Comparison of ENCODE assay signal across 8 cellular contexts in the genomic region with DNA sequence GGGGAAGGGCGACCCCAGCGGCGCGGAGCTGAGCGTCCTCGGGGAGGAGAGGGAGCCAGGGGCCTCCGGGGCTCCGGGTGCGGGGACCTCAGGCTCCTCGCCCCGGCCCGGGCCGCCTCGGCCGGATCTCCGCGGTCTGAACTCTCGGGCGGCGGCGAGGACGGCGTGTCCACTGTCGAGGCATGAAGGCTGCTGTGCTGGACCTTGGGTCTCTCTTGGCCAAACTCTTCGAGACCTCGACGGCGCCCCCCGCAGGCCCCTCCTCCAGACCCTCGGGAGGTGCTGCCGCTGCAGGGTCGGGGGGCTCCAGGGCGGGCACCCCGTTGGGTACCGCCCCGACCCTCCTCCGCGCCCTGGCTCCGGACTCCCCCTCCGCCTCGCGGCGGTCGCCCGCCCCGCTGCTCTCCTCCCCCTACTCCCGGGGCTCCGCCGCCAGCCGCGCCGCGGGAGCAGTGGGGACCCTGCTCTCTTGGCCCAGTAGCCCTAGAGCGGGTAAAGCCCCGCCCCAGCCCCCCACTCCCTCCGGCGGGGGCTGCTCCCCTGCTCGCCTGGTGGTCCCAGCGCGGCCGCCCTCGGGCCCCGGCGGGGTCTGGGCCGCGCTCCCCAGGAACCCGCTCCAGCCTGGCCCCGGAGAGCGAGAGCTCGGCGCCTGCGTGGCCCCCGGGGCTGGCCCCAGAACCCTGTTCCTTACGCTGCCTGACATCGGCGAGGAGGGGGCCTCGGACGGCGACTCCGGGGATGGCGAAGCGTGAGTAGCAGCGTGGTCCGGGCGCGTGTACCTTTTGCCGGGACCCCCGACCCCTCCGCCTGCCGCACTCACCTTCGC. TPM values are rescaled to one million over a fixed set of nuclear protein-coding genes. Genes with fewer than 3 reads are reported as not detected.
DNase-seq lines count a peak whose midpoint lies in the region; ATAC-seq and TF ChIP-seq lines count a peak whose summit lies in the region.

No MANE protein-coding gene starts in this region.

- H3K4me1 ChIP-seq in hepatocyte (ENCODE audit: insufficient read depth): no peaks in the 10 kb centered on the region
- H3K4me1 ChIP-seq in sigmoid colon: peaks cover 0 to 18% (median 15%) of the 10 kb centered on the region in 4 donors

- H3K27ac ChIP-seq in hepatocyte (peak overlapping the region; percentile 75), sigmoid colon (peak overlapping the region; percentile 53 to 72 (median 67))

- peaks cover 30% of the 10 kb centered on the region for H3K27me3 Mint-ChIP-seq in activated T-helper 17 cell treated with anti-CD3 and anti-CD28 coated beads, Interleukin-2, amount 50 U/mL, for 72 hours

- H4K20me1 ChIP-seq in hepatocyte (ENCODE audit: insufficient read depth, poor library complexity, severe bottlenecking): no peaks in the 10 kb centered on the region

- DNase-seq in stimulated activated CD4-positive, alpha-beta T cell treated with anti-CD3 and anti-CD28 coated beads, Interleukin-15, amount 100 ng/mL, for 24 hours: peak; percentile 8
- no peak for DNase-seq in stimulated activated CD4-positive, alpha-beta T cell treated with anti-CD3 and anti-CD28 coated beads, Interleukin-2, amount 100 ng/mL, for 48 hours
- peak; percentile 48 for DNase-seq in hepatocyte (ENCODE audit: low spot score)
- DNase-seq in sigmoid colon: peak; percentile 70
- DNase-seq in NCI-H2107 treated with DMSO at 0.1 percent for 48 hours (lab: John Stamatoyannopoulos, UW; ENCODE audit: unreplicated experiment): no peak
- no peak for DNase-seq in RKO (ENCODE audit: low spot score)

- H2AFZ ChIP-seq in hepatocyte: peak overlapping the region; percentile 50

- no peak overlapping the region for H3K27ac Mint-ChIP-seq in activated T-helper 17 cell treated with anti-CD3 and anti-CD28 coated beads, Interleukin-2, amount 50 U/mL, for 72 hours

- peak overlapping the region; percentile 99 for H3K4me2 ChIP-seq in hepatocyte

- no peak for TF ChIP-seq POLR2A in sigmoid colon (IDR thresholded peaks at IDR 0.05)

- no peaks in the 10 kb centered on the region for H3K79me2 ChIP-seq in hepatocyte

- H3K9me3 ChIP-seq in hepatocyte (ENCODE audit: low read depth): no peaks in the 10 kb centered on the region
- H3K9me3 ChIP-seq in sigmoid colon: no peaks in the 10 kb centered on the region

- H3K36me3 Mint-ChIP-seq in activated T-helper 17 cell treated with anti-CD3 and anti-CD28 coated beads, Interleukin-2, amount 50 U/mL, for 72 hours (ENCODE audit: low read depth): no peaks in the 10 kb centered on the region

- H3K27me3 ChIP-seq in hepatocyte (peaks cover 6% of the 10 kb centered on the region), sigmoid colon (no peaks in the 10 kb centered on the region)

- intact Hi-C loops in sigmoid colon (cut with DNase I): loop anchor here (2.0 to 5.0 kb wide), 2 partner anchors 36 to 37 kb away; a partner anchor contains a TSS

- ATAC-seq in HG03039 (IDR thresholded peaks at IDR 0.05; ENCODE audit: unreplicated experiment): peak; percentile 12
- peak; percentile 42 for ATAC-seq in activated T-helper 17 cell treated with anti-CD3 and anti-CD28 coated beads, Interleukin-2, amount 50 U/mL, for 72 hours (replicated peaks)

- no peaks in the 10 kb centered on the region for H3K4me1 Mint-ChIP-seq in activated T-helper 17 cell treated with anti-CD3 and anti-CD28 coated beads, Interleukin-2, amount 50 U/mL, for 72 hours

- peak overlapping the region; percentile 70 for H3K4me3 Mint-ChIP-seq in activated T-helper 17 cell treated with anti-CD3 and anti-CD28 coated beads, Interleukin-2, amount 50 U/mL, for 72 hours

- peak; percentile 11 for TF ChIP-seq CTCF in hepatocyte (IDR thresholded peaks at IDR 0.05; ENCODE audit: poor library complexity)
- no peak for TF ChIP-seq CTCF in sigmoid colon (IDR thresholded peaks at IDR 0.05)

- H3K9me3 Mint-ChIP-seq in activated T-helper 17 cell treated with anti-CD3 and anti-CD28 coated beads, Interleukin-2, amount 50 U/mL, for 72 hours: no peaks in the 10 kb centered on the region

- H3K9me2 ChIP-seq in hepatocyte (replicated peaks; ENCODE audit: insufficient read depth): no peaks in the 10 kb centered on the region

- TF ChIP-seq EP300 in sigmoid colon (IDR thresholded peaks at IDR 0.05): no peak

- peak overlapping the region; percentile 70 for H3K4me3 ChIP-seq in hepatocyte
- peak overlapping the region; percentile 55 to 85 (median 72) for H3K4me3 ChIP-seq in sigmoid colon

- H3K36me3 ChIP-seq in hepatocyte (replicated peaks; ENCODE audit: insufficient read depth, low read depth): no peaks in the 10 kb centered on the region
- H3K36me3 ChIP-seq in sigmoid colon: no peaks in the 10 kb centered on the region

- WGBS in hepatocyte (ENCODE audit: low lambda C conversion rate, missing lambda C conversion rate): 5% methylated on average over 35 of the region's 91 CpGs
- WGBS in sigmoid colon, 2 donors: 1 to 2% methylated on average over 91 of the region's 91 CpGs

RNA-seq across cellular contexts. Expression of a gene that starts 0.6 kb away (rescaled TPM):
- total RNA-seq in activated T-helper 17 cell treated with anti-CD3 and anti-CD28 coated beads, Interleukin-2, amount 50 U/mL, for 72 hours: 1 to 10 TPM in 1 of 2 donors, under 1 TPM in 1; 0.28 to 2.4 TPM
- 6.7 and 7.0 TPM in 2 replicates for total RNA-seq in hepatocyte
- polyA plus RNA-seq in hepatocyte: 3.7 and 6.9 TPM in 2 replicates
- 10 to 100 TPM; 14.6 to 26.0 (median 21.0) TPM for total RNA-seq in sigmoid colon
- 1 to 10 TPM; 2.8 to 8.4 (median 4.6) TPM for polyA plus RNA-seq in sigmoid colon

RNA-seq across cellular contexts. Expression of a gene that starts 36.2 kb away (rescaled TPM):
- under 1 TPM in 1 of 2 donors, not detected in 1; 0.32 TPM for total RNA-seq in activated T-helper 17 cell treated with anti-CD3 and anti-CD28 coated beads, Interleukin-2, amount 50 U/mL, for 72 hours
- total RNA-seq in hepatocyte (1.8 and 7.3 TPM in 2 replicates), sigmoid colon (1 to 10 TPM; 3.0 to 8.2 (median 5.0) TPM)
- polyA plus RNA-seq in hepatocyte (1.6 and 4.6 TPM in 2 replicates), sigmoid colon (1 to 10 TPM; 1.8 to 5.2 (median 2.4) TPM)

Comparison
In these comparisons a context has a peak if more than half of its experiments do, and no peak if none do; other contexts are left out.
1. DNase-seq: peak in stimulated activated CD4-positive, alpha-beta T cell treated with anti-CD3 and anti-CD28 coated beads, Interleukin-15, amount 100 ng/mL, for 24 hours (single experiment), hepatocyte (single experiment) and sigmoid colon (single experiment); none in stimulated activated CD4-positive, alpha-beta T cell treated with anti-CD3 and anti-CD28 coated beads, Interleukin-2, amount 100 ng/mL, for 48 hours (0 of 2), NCI-H2107 treated with DMSO at 0.1 percent for 48 hours (single experiment) and RKO (single experiment).